Comparison of ENCODE assay signal across 16 cellular contexts in genomic region chr7:155994253-155994811, GRCh38.
"Had no signal": no experiment of that assay in that cellular context is flagged by ENCODE, and none has a peak within 500 bp of the region (broad histone marks: within the 10 kb centered on the region; RNA-seq: fewer than 3 reads in every experiment).

No MANE protein-coding gene starts in this region.

- H3K9me3 ChIP-seq: body of pancreas, testis had no signal

- H3K27ac Mint-ChIP-seq: activated CD4-positive, alpha-beta T cell treated with anti-CD3 and anti-CD28 coated beads for 36 hours; activated T-cell treated with anti-CD3 and anti-CD28 coated beads, Interleukin-2, amount 50 U/mL, for 72 hours; effector memory CD8-positive, alpha-beta T cell; memory B cell; stimulated activated naive CD8-positive, alpha-beta T cell treated with anti-CD3 and anti-CD28 coated beads, Interleukin-15, Interleukin-2, amounts not matched to agents 100 ng/mL and 50 ng/mL, for 24 hours; T-helper 2 cell treated with Interferon-gamma antibody and Interleukin-4, amounts not matched to agents 5 μg/mL and 100 μg/mL, for 36 hours had no signal

- H3K27me3 ChIP-seq: body of pancreas, testis had no signal

- H3K4me3 ChIP-seq: body of pancreas, left ventricle myocardium inferior, testis had no signal

- H3K36me3 Mint-ChIP-seq: memory B cell had no signal

- H3K9ac ChIP-seq: parathyroid adenoma had no signal

- H3K4me1 Mint-ChIP-seq: central memory CD8-positive, alpha-beta T cell; memory B cell had no signal

- ATAC-seq: activated CD4-positive, alpha-beta T cell treated with anti-CD3 and anti-CD28 coated beads for 36 hours; activated T-cell treated with anti-CD3 and anti-CD28 coated beads, Interleukin-2, amount 50 U/mL, for 72 hours; body of pancreas; effector memory CD8-positive, alpha-beta T cell had no signal

- H3K36me3 ChIP-seq: left ventricle myocardium inferior had no signal

- H3K9me3 Mint-ChIP-seq: stimulated activated naive CD8-positive, alpha-beta T cell treated with anti-CD3 and anti-CD28 coated beads, Interleukin-15, Interleukin-2, amounts not matched to agents 100 ng/mL and 50 ng/mL, for 24 hours had no signal

- DNase-seq: activated CD4-positive, alpha-beta T cell treated with anti-CD3 and anti-CD28 coated beads for 36 hours; activated T-cell treated with anti-CD3 and anti-CD28 coated beads, Interleukin-2, amount 50 U/mL, for 72 hours; body of pancreas; effector memory CD8-positive, alpha-beta T cell; kidney; left ventricle myocardium inferior; retina; stimulated activated CD4-positive, alpha-beta T cell treated with anti-CD3 and anti-CD28 coated beads, Interleukin-4, amount 100 ng/mL, for 1 hour; stimulated activated CD8-positive, alpha-beta memory T cell treated with anti-CD3 and anti-CD28 coated beads, Interleukin-4, amount 100 ng/mL, for 48 hours; testis had no signal

- H3K27ac ChIP-seq: body of pancreas, left ventricle myocardium inferior, parathyroid adenoma, testis, VCaP had no signal

- H3K4me1 ChIP-seq: body of pancreas, left ventricle myocardium inferior, parathyroid adenoma, testis had no signal

- H3K4me3 Mint-ChIP-seq: activated CD4-positive, alpha-beta T cell treated with anti-CD3 and anti-CD28 coated beads for 36 hours; activated T-cell treated with anti-CD3 and anti-CD28 coated beads, Interleukin-2, amount 50 U/mL, for 72 hours; central memory CD8-positive, alpha-beta T cell; effector memory CD8-positive, alpha-beta T cell; memory B cell had no signal
